In genomic region chr22:30516731-30517130, GRCh38 we compare ENCODE assay signal across 24 cellular contexts. TPM values are rescaled to one million over a fixed set of nuclear protein-coding genes. Genes with fewer than 3 reads are reported as not detected.
"Had no signal": no experiment of that assay in that cellular context is flagged by ENCODE, and none has a peak within 500 bp of the region (broad histone marks: within the 10 kb centered on the region; RNA-seq: fewer than 3 reads in every experiment).

No MANE protein-coding gene starts in this region.

- H3K36me3 ChIP-seq: MG63, SJSA1 had no signal

- H3K27ac ChIP-seq: HL-60, SJSA1, SK-N-MC had no signal

- H3K4me1 ChIP-seq: SJSA1 had no signal

- FAIRE-seq: HTR-8/SVneo, RCC 7860 had no signal

- DNase-seq: Karpas-422, KG1, MG63, NCI-H1092, NCI-H1105 treated with DMSO at 0.1 percent for 48 hours, NCI-H1417 treated with DMSO at 0.1 percent for 48 hours, NCI-H146, NCI-H1694 treated with DMSO at 0.1 percent for 48 hours, NCI-H1930, NCI-H2081, NCI-H2107, NCI-H2227 treated with DMSO at 0.1 percent for 48 hours, NCI-H524, NCI-H526 treated with DMSO at 0.1 percent for 48 hours, NCI-H748 treated with DMSO at 0.1 percent for 48 hours, Right ventricle myocardium superior, RPMI8226, SIG-M5 had no signal

- H3K27me3 ChIP-seq: MG63 had no signal

- H3K4me3 ChIP-seq: MG63, SJSA1, SK-N-MC had no signal

RNA-seq across cellular contexts. Expression of gene SEC14L4, which starts 11.2 kb away (rescaled TPM):
- total RNA-seq: Right ventricle myocardium superior, SJSA1 had no signal

RNA-seq across cellular contexts. Expression of gene SEC14L6, which starts 29.8 kb away (rescaled TPM):
- total RNA-seq: NCI-H460, Right ventricle myocardium superior, SJSA1 had no signal

RNA-seq across cellular contexts. Expression of gene SEC14L3, which starts 44.9 kb away (rescaled TPM):
- total RNA-seq: NCI-H460, Right ventricle myocardium superior, SJSA1 had no signal

RNA-seq across cellular contexts. Expression of gene GAL3ST1, which starts 57.7 kb away (rescaled TPM):
- total RNA-seq: SJSA1 had no signal
